Comparison of ENCODE assay signal across 17 cellular contexts in genomic region chr10:76177945-76178344, GRCh38.
"Had no signal": no experiment of that assay in that cellular context is flagged by ENCODE, and none has a peak within 500 bp of the region (broad histone marks: within the 10 kb centered on the region; RNA-seq: fewer than 3 reads in every experiment).

No MANE protein-coding gene starts in this region.

- H3K4me3 ChIP-seq: ascending aorta, left lung had no signal

- H3K27me3 Mint-ChIP-seq: activated CD4-positive, alpha-beta T cell treated with anti-CD3 and anti-CD28 coated beads, Interleukin-2, amount 10 ng/mL, durations not matched to agents 7 days and 5 days; T-cell had no signal

- H3K36me3 ChIP-seq: ascending aorta, left lung had no signal

- DNase-seq: activated CD4-positive, alpha-beta T cell treated with anti-CD3 and anti-CD28 coated beads, Interleukin-2, amount 10 ng/mL, durations not matched to agents 7 days and 5 days; activated CD8-positive, alpha-beta memory T cell treated with anti-CD3 and anti-CD28 coated beads, Interleukin-2, amount 50 U/mL, for 4 hours; activated naive CD4-positive, alpha-beta T cell treated with anti-CD3 and anti-CD28 coated beads for 36 hours; activated T-cell treated with anti-CD3 and anti-CD28 coated beads, Interleukin-2, amount 50 U/mL, for 4 hours; effector CD8-positive, alpha-beta T cell; foreskin melanocyte; glutamatergic neuron; hippocampal formation; left lung; nephron progenitor cell; occipital lobe; stimulated activated CD8-positive, alpha-beta memory T cell treated with anti-CD3 and anti-CD28 coated beads, Interleukin-4, amount 100 ng/mL, for 48 hours; stimulated activated naive CD4-positive, alpha-beta T cell; T-cell; T-helper 9 cell had no signal

- H3K27me3 ChIP-seq: ascending aorta, left lung had no signal

- H3K27ac ChIP-seq: ascending aorta, left lung had no signal

- H3K9me3 Mint-ChIP-seq: activated CD4-positive, alpha-beta T cell treated with anti-CD3 and anti-CD28 coated beads, Interleukin-2, amount 10 ng/mL, durations not matched to agents 7 days and 5 days had no signal

- H3K27ac Mint-ChIP-seq: activated naive CD4-positive, alpha-beta T cell treated with anti-CD3 and anti-CD28 coated beads for 36 hours; mesothelial cell of epicardium; nephron progenitor cell had no signal

- H3K36me3 Mint-ChIP-seq: T-cell had no signal

- H3K4me1 ChIP-seq: left lung had no signal

- H3K9me3 ChIP-seq: ascending aorta, left lung had no signal

- ATAC-seq: activated T-cell treated with anti-CD3 and anti-CD28 coated beads, Interleukin-2, amount 50 U/mL, for 4 hours; left lung had no signal

- H3K4me3 Mint-ChIP-seq: activated CD4-positive, alpha-beta T cell treated with anti-CD3 and anti-CD28 coated beads, Interleukin-2, amount 10 ng/mL, durations not matched to agents 7 days and 5 days; activated naive CD4-positive, alpha-beta T cell treated with anti-CD3 and anti-CD28 coated beads for 36 hours; activated T-cell treated with anti-CD3 and anti-CD28 coated beads, Interleukin-2, amount 50 U/mL, for 4 hours; mesothelial cell of epicardium; nephron progenitor cell; T-cell had no signal
